2 cellular contexts compared by ENCODE assay signal in genomic region chr22:18968011-18968749, GRCh38.
TF ChIP-seq lines count a peak whose summit lies in the region.

No MANE protein-coding gene starts in this region.

TF ChIP-seq in Ishikawa, 13 proteins besides CTCF, POLR2A, EP300 and RAD21:
- TF ChIP-seq REST (IDR thresholded peaks at IDR 0.05; ENCODE audit: low read depth) (peak; percentile 97), TEAD4 (IDR thresholded peaks at IDR 0.05) (no peak), YY1 (IDR thresholded peaks at IDR 0.05; ENCODE audit: low read depth) (no peak), USF1 (IDR thresholded peaks at IDR 0.05) (no peak), FOXM1 (IDR thresholded peaks at IDR 0.05; ENCODE audit: borderline replicate concordance, low read depth) (no peak)

TF ChIP-seq in H1, 55 proteins besides CTCF, POLR2A, EP300 and RAD21 (continued from another document):
- TF ChIP-seq CHD7 (IDR thresholded peaks at IDR 0.05; ENCODE audit: insufficient replicate concordance, low read length) = no peak
- no peak for TF ChIP-seq MAX (IDR thresholded peaks at IDR 0.05)
- no peak for TF ChIP-seq NANOG (IDR thresholded peaks at IDR 0.05; ENCODE audit: insufficient read depth, low read depth, low read length, poor library complexity, severe bottlenecking)
